Comparison of ENCODE assay signal across 1 cellular context in genomic region chr9:2019723-2020122, GRCh38.
TF ChIP-seq lines count a peak whose summit lies in the region.

No MANE protein-coding gene starts in this region.

TF ChIP-seq in GM12878, 131 proteins besides CTCF, POLR2A, EP300 and RAD21 (continued from another document):
- TF ChIP-seq, protein P1, sequence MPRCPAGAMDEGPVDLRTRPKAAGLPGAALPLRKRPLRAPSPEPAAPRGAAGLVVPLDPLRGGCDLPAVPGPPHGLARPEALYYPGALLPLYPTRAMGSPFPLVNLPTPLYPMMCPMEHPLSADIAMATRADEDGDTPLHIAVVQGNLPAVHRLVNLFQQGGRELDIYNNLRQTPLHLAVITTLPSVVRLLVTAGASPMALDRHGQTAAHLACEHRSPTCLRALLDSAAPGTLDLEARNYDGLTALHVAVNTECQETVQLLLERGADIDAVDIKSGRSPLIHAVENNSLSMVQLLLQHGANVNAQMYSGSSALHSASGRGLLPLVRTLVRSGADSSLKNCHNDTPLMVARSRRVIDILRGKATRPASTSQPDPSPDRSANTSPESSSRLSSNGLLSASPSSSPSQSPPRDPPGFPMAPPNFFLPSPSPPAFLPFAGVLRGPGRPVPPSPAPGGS (IDR thresholded peaks at IDR 0.05; ENCODE audit: borderline replicate concordance, insufficient read depth, low read depth, low read length, poor library complexity, severe bottlenecking): no peak
- TF ChIP-seq NKRF (conservative IDR thresholded peaks at IDR 0.05) (no peak), JUND (IDR thresholded peaks at IDR 0.05; ENCODE audit: low read depth, low read length) (no peak), HDAC6 (IDR thresholded peaks at IDR 0.05; ENCODE audit: unreplicated experiment) (no peak)
